ENCODE assay signal across 14 cellular contexts in the genomic region with DNA sequence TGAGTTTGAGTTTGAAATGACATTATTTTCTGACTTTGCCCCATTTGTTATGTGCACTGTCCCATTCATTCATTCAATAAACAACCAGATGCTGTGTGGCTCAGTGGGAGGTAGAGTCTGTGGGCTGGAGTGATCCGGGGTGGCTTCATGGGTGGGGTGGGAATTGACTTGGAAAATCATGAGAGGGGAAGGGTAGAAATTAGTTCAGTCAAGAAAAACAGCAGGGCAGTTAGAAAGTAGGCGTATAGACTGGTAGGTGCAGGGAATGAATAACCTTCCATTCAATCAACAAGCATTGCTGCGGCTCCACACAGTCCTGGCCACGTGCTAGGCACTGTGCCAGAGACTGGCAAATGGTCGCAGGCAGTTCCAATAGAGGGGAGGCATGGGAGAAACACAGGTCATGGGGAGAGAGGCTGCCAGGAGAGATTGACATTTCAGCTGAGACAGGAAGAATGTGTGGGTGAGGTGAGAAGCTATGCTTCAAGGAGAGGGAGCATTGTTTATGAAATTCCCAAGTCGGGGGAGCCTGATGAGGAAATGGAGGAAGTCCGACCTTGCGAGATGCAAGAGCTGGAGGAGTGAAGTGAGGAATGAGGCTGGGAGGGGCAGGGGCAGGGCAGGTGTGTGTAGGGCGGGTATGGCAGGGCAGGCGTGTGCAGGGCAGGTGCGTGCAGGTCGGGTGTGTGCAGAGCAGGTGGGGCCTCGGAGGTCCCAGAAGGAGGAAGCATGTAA. TPM values are rescaled to one million over a fixed set of nuclear protein-coding genes. Genes with fewer than 3 reads are reported as not detected.
DNase-seq lines count a peak whose midpoint lies in the region; ATAC-seq, FAIRE-seq and TF ChIP-seq lines count a peak whose summit lies in the region.
"Had no signal": no experiment of that assay in that cellular context is flagged by ENCODE, and none has a peak within 500 bp of the region (broad histone marks: within the 10 kb centered on the region; RNA-seq: fewer than 3 reads in every experiment).

No MANE protein-coding gene starts in this region.

- intact Hi-C loops in K562 (cut with micrococcal nuclease) (no loop called here), gastrocnemius medialis (cut with DNase I; ENCODE audit: low total_unique reads) (loop anchor here (5.0 kb wide), 1 partner anchor 37 kb away; no protein-coding TSS in a partner anchor), A673 (cut with micrococcal nuclease; ENCODE audit: unreplicated experiment) (no loop called here)

- TF ChIP-seq CTCF in K562 (IDR thresholded peaks at IDR 0.05 in 2 of 3, conservative IDR thresholded peaks at IDR 0.05 in 1 of 3; ENCODE audit: insufficient read depth in 2 of 3, low read depth in 1 of 3, low read length in 3 of 3) (no peak), gastrocnemius medialis (IDR thresholded peaks at IDR 0.05 in 4 of 5, conservative IDR thresholded peaks at IDR 0.05 in 1 of 5) (no peak), A673 (conservative IDR thresholded peaks at IDR 0.05; ENCODE audit: low read depth, low read length) (no peak)

- H3K27ac ChIP-seq in K562 (ENCODE audit: extremely low read depth, low read depth, low read length) (no peak overlapping the region), gastrocnemius medialis (no peak overlapping the region), A673 (ENCODE audit: low read depth, low read length, poor library complexity, severe bottlenecking) (no peak overlapping the region)

- POLR2A ChIA-PET in K562 (lab: Yijun Ruan, JAX): interaction anchor here (0.7 to 1.6 kb wide), 3 partner anchors 8 to 147 kb away, joined by 3 to 5 read pairs (median 3); no protein-coding TSS in a partner anchor
- POLR2A ChIA-PET in A673 (lab: Charles Lee; ENCODE audit: low non-redundant PET): no interaction called here

- H3K4me3 Mint-ChIP-seq in stimulated activated effector memory CD8-positive, alpha-beta T cell treated with anti-CD3 and anti-CD28 coated beads, Interleukin-12 subunit alpha, Interleukin-12 subunit beta, amount 100 ng/mL, for 72 hours: no peak overlapping the region
- H3K4me3 Mint-ChIP-seq: endodermal cell, T-cell had no signal

- TF ChIP-seq POLR2A in K562 (conservative IDR thresholded peaks at IDR 0.05): no peak
- TF ChIP-seq POLR2A in gastrocnemius medialis (IDR thresholded peaks at IDR 0.05): no peak

- ATAC-seq in K562: no peak
- peak; percentile 35 for ATAC-seq in stimulated activated effector memory CD8-positive, alpha-beta T cell treated with anti-CD3 and anti-CD28 coated beads, Interleukin-12 subunit alpha, Interleukin-12 subunit beta, amount 100 ng/mL, for 72 hours
- no peak for ATAC-seq in gastrocnemius medialis
- ATAC-seq: T-cell had no signal

- H3K9me3 Mint-ChIP-seq in stimulated activated effector memory CD8-positive, alpha-beta T cell treated with anti-CD3 and anti-CD28 coated beads, Interleukin-12 subunit alpha, Interleukin-12 subunit beta, amount 100 ng/mL, for 72 hours: peaks cover 6% of the 10 kb centered on the region
- H3K9me3 Mint-ChIP-seq: T-cell had no signal

- no peak for FAIRE-seq in K562 (lab: Jason Lieb, UNC)
- FAIRE-seq: GM19239 had no signal

- BruUV-seq in K562 (replicated peaks; lab: Mats Ljungman, UMichigan) (no TSS peak), A673 (replicated peaks; lab: Mats Ljungman, UMichigan) (no TSS peak)

- TF ChIP-seq EP300 in K562 (IDR thresholded peaks at IDR 0.05; ENCODE audit: low read length): no peak

- H3K27me3 ChIP-seq in K562 (ENCODE audit: control insufficient read depth in 2 of 2, insufficient read depth in 2 of 2, low read length in 2 of 2): no peaks in the 10 kb centered on the region
- H3K27me3 ChIP-seq in gastrocnemius medialis: no peaks in the 10 kb centered on the region
- no peaks in the 10 kb centered on the region for H3K27me3 ChIP-seq in A673 (replicated peaks; ENCODE audit: insufficient read depth, low read depth, low read length, poor library complexity)
- H3K27me3 ChIP-seq: tibial nerve had no signal

- H3K4me3 ChIP-seq in K562 (no peak overlapping the region), gastrocnemius medialis (no peak overlapping the region), A673 (ENCODE audit: low read depth, low read length, poor library complexity, severe bottlenecking) (no peak overlapping the region)
- H3K4me3 ChIP-seq: tibial nerve had no signal

- 40% methylated on average over 13 of the region's 13 CpGs for WGBS in K562 (ENCODE audit: insufficient coverage, low coverage, missing lambda C conversion rate)

- no peaks in the 10 kb centered on the region for H3K4me1 Mint-ChIP-seq in stimulated activated effector memory CD8-positive, alpha-beta T cell treated with anti-CD3 and anti-CD28 coated beads, Interleukin-12 subunit alpha, Interleukin-12 subunit beta, amount 100 ng/mL, for 72 hours
- H3K4me1 Mint-ChIP-seq: T-cell had no signal

- no peaks in the 10 kb centered on the region for H4K20me1 ChIP-seq in K562 (replicated peaks; ENCODE audit: control insufficient read depth, insufficient read depth, low read length)

- no peak overlapping the region for H3K27ac Mint-ChIP-seq in stimulated activated effector memory CD8-positive, alpha-beta T cell treated with anti-CD3 and anti-CD28 coated beads, Interleukin-12 subunit alpha, Interleukin-12 subunit beta, amount 100 ng/mL, for 72 hours
- H3K27ac Mint-ChIP-seq: endodermal cell, T-cell had no signal

- no peaks in the 10 kb centered on the region for H3K9me1 ChIP-seq in K562 (ENCODE audit: control insufficient read depth, insufficient read depth, low read length)

- no peaks in the 10 kb centered on the region for H3K9me3 ChIP-seq in K562 (replicated peaks; ENCODE audit: control insufficient read depth, insufficient read depth, low read depth, low read length)
- H3K9me3 ChIP-seq in gastrocnemius medialis: no peaks in the 10 kb centered on the region
- H3K9me3 ChIP-seq in A673 (ENCODE audit: low read depth, low read length, poor library complexity, severe bottlenecking): no peaks in the 10 kb centered on the region
- H3K9me3 ChIP-seq: Caco-2 had no signal

- DNase-seq in DMS153 (lab: John Stamatoyannopoulos, UW) (peak; percentile 61), DMS153 treated with DMSO at 0.1 percent for 48 hours (lab: John Stamatoyannopoulos, UW; ENCODE audit: unreplicated experiment) (no peak), K562 (ENCODE audit: extremely low read depth in 1 of 4, low spot score in 3 of 4) (no peak), iPS-NIHi11 (ENCODE audit: low spot score) (peak; percentile 39), hepatic stellate cell (ENCODE audit: low spot score) (no peak), gastrocnemius medialis (no peak), A673 (ENCODE audit: low spot score) (no peak)
- no peak for DNase-seq in stimulated activated effector memory CD8-positive, alpha-beta T cell treated with anti-CD3 and anti-CD28 coated beads, Interleukin-12 subunit alpha, Interleukin-12 subunit beta, amount 100 ng/mL, for 72 hours (ENCODE audit: low spot score in 2 of 2)
- DNase-seq: activated CD4-positive, alpha-beta T cell treated with anti-CD3 and anti-CD28 coated beads for 48 hours; endodermal cell; T-cell had no signal

- no peak overlapping the region for H3K4me2 ChIP-seq in K562 (ENCODE audit: insufficient read depth, low read length)

- H3K4me1 ChIP-seq in K562 (replicated peaks in 1 of 2; ENCODE audit: control insufficient read depth in 2 of 2, insufficient read depth in 2 of 2, low read length in 2 of 2) (peaks cover 5 to 17% of the 10 kb centered on the region in 2 experiments; a peak in 4 of 5 replicates), gastrocnemius medialis (peaks cover 9 to 21% of the 10 kb centered on the region in 2 donors), A673 (ENCODE audit: insufficient read depth, low read length, poor library complexity, severe bottlenecking) (no peaks in the 10 kb centered on the region)
- H3K4me1 ChIP-seq: Caco-2 had no signal

- no peak overlapping the region for H3K9ac ChIP-seq in K562 (ENCODE audit: insufficient read depth in 1 of 2, low read depth in 2 of 2, low read length in 2 of 2)

- 0 out of 2 replicates have a peak overlapping the region, but pooled peaks have one; percentile 22 for H2AFZ ChIP-seq in K562 (ENCODE audit: low read depth, low read length)

- H3K36me3 ChIP-seq in K562 (ENCODE audit: control insufficient read depth, insufficient read depth, low read length) (no peaks in the 10 kb centered on the region), gastrocnemius medialis (no peaks in the 10 kb centered on the region), A673 (ENCODE audit: insufficient read depth, low read length, poor library complexity, severe bottlenecking) (no peaks in the 10 kb centered on the region)
- H3K36me3 ChIP-seq: tibial nerve had no signal

- CTCF ChIA-PET in K562 (lab: Yijun Ruan, JAX; ENCODE audit: low intra/inter-chr PET ratio) (no interaction called here), A673 (lab: Charles Lee) (no interaction called here)

- no peak for TF ChIP-seq RAD21 in K562 (CRISPR knock-in tag; conservative IDR thresholded peaks at IDR 0.05 in 1 of 2, IDR thresholded peaks at IDR 0.05 in 1 of 2)

- no peaks in the 10 kb centered on the region for H3K79me2 ChIP-seq in K562 (ENCODE audit: control insufficient read depth, insufficient read depth, low read length)

- in situ Hi-C loops in K562 (cut with MboI): no loop called here
- in situ Hi-C loops in gastrocnemius medialis (cut with MboI; ENCODE audit: low sequenced_read_pairs in 4 of 4): no loop called here

- H3K36me3 Mint-ChIP-seq in stimulated activated effector memory CD8-positive, alpha-beta T cell treated with anti-CD3 and anti-CD28 coated beads, Interleukin-12 subunit alpha, Interleukin-12 subunit beta, amount 100 ng/mL, for 72 hours: no peaks in the 10 kb centered on the region
- H3K36me3 Mint-ChIP-seq: T-cell had no signal

TF ChIP-seq in K562, 482 proteins besides CTCF, POLR2A, EP300 and RAD21 (continues in another document):
- TF ChIP-seq NFIC (IDR thresholded peaks at IDR 0.05): peak; percentile 60

RNA-seq across cellular contexts. Expression of a gene that starts 54.5 kb away (rescaled TPM):
- 34.1 and 39.8 TPM in 2 replicates for total RNA-seq in K562 (2011; cell fraction: chromatin; rRNA removed; ENCODE audit: low replicate concordance)
- 20.5 and 21.1 TPM in 2 replicates for total RNA-seq in K562 (2011; cell fraction: nucleolus; rRNA removed)
- total RNA-seq in K562 (2011; cell fraction: nucleoplasm; rRNA removed): 24.4 and 30.4 TPM in 2 replicates
- total RNA-seq in K562 (2014; rRNA removed): 8.6 and 10.9 TPM in 2 replicates
- 7.1 TPM in 2 replicates for total RNA-seq in K562 (2014; rRNA removed; fragmentation: Illumina TruSeq; extraction: Trizol)
- total RNA-seq in K562 (2015; rRNA removed; fragmentation: Illumina TruSeq; extraction: Trizol): 7.3 and 8.1 TPM in 2 replicates
- 23.3 and 29.0 TPM in 2 replicates for total RNA-seq in K562 (2021)
- 2.8 and 3.0 TPM in 2 replicates for polyA plus RNA-seq in K562 (2011; rRNA removed)
- polyA plus RNA-seq in K562 (2011; cell fraction: cytosol; rRNA removed): 2.2 and 2.6 TPM in 2 replicates
- polyA plus RNA-seq in K562 (2011; cell fraction: nucleus; rRNA removed): 13.0 and 17.4 TPM in 2 replicates
- 6.4 and 8.1 TPM in 2 replicates for polyA plus RNA-seq in K562 (2012)
- 11.6 and 11.7 TPM in 2 replicates for polyA plus RNA-seq in K562 (2014; fragmentation: Illumina TruSeq; extraction: Trizol)
- 1 to 10 TPM; 2.5 to 6.3 TPM for polyA plus RNA-seq in K562 (2014; fragmentation: Nextera tagmentation; extraction: Ambion mirVana)
- 8.7 and 8.8 TPM in 2 replicates for polyA plus RNA-seq in K562 (2014; rRNA removed)
- polyA minus RNA-seq in K562 (2011; rRNA and poly(A)+ RNA removed): 7.3 and 7.7 TPM in 2 replicates
- 8.8 and 11.6 TPM in 2 replicates for polyA minus RNA-seq in K562 (2011; cell fraction: cytosol; rRNA and poly(A)+ RNA removed)
- 9.4 and 10.8 TPM in 2 replicates for polyA minus RNA-seq in K562 (2011; cell fraction: nucleus; rRNA and poly(A)+ RNA removed)
- total RNA-seq in gastrocnemius medialis: 1 to 10 TPM; 3.9 to 6.8 (median 4.8) TPM
- total RNA-seq in A673 (2021): 18.8 and 19.3 TPM in 2 replicates

Comparison
In these comparisons a context has a peak if more than half of its experiments do, and no peak if none do; other contexts are left out.
1. DNase-seq: peak in DMS153 (single experiment) and iPS-NIHi11 (single experiment); none in DMS153 treated with DMSO at 0.1 percent for 48 hours (single experiment), K562 (0 of 4), stimulated activated effector memory CD8-positive, alpha-beta T cell treated with anti-CD3 and anti-CD28 coated beads, Interleukin-12 subunit alpha, Interleukin-12 subunit beta, amount 100 ng/mL, for 72 hours (0 of 2), hepatic stellate cell (single experiment), gastrocnemius medialis (0 of 2) and A673 (single experiment).